In genomic region chr11:62905927-62906531, GRCh38 we compare ENCODE assay signal across 8 cellular contexts. TPM values are rescaled to one million over a fixed set of nuclear protein-coding genes. Genes with fewer than 3 reads are reported as not detected.
DNase-seq lines count a peak whose midpoint lies in the region; ATAC-seq and TF ChIP-seq lines count a peak whose summit lies in the region.

No MANE protein-coding gene starts in this region.

- CTCF ChIA-PET in AG04449 (lab: Yijun Ruan, JAX) = interaction anchor here (0.6 to 12.4 kb wide), 32 partner anchors 9 to 923 kb away, joined by 3 to 669 read pairs (median 6); partner anchors contain the start of genes CHRM1, SLC22A8 and SLC3A2

- H3K27ac ChIP-seq in angular gyrus (ENCODE audit: low read depth, low read length) (peak overlapping the region; percentile 13), right atrium auricular region (peak overlapping the region in 1 of 2 donors; percentile 54), sigmoid colon (peak overlapping the region in 1 of 4 donors; percentile 42)

- H3K9me3 ChIP-seq in right atrium auricular region (no peaks in the 10 kb centered on the region), sigmoid colon (no peaks in the 10 kb centered on the region)

- POLR2A ChIA-PET in AG04449 (lab: Yijun Ruan, JAX) = no interaction called here

- peak; percentile 58 for ATAC-seq in GM19035 (IDR thresholded peaks at IDR 0.05; ENCODE audit: unreplicated experiment)
- no peak for ATAC-seq in GM18867 (IDR thresholded peaks at IDR 0.05; ENCODE audit: unreplicated experiment)

- H3K4me3 ChIP-seq in AG04449 (ENCODE audit: low read depth, low read length) = no peak overlapping the region
- no peak overlapping the region for H3K4me3 ChIP-seq in right atrium auricular region
- H3K4me3 ChIP-seq in sigmoid colon = no peak overlapping the region

- no peaks in the 10 kb centered on the region for H3K27me3 ChIP-seq in right atrium auricular region
- no peaks in the 10 kb centered on the region for H3K27me3 ChIP-seq in sigmoid colon

- intact Hi-C loops in sigmoid colon (cut with DNase I) = loop anchor here (1.0 kb wide), 1 partner anchor 118 kb away; no protein-coding TSS in a partner anchor

- TF ChIP-seq EP300 in sigmoid colon (IDR thresholded peaks at IDR 0.05) = no peak

- peaks cover 0 to 22% of the 10 kb centered on the region in 2 donors for H3K4me1 ChIP-seq in right atrium auricular region
- peaks cover 0 to 11% (median 4%) of the 10 kb centered on the region in 4 donors for H3K4me1 ChIP-seq in sigmoid colon

- no peak for TF ChIP-seq POLR2A in sigmoid colon (IDR thresholded peaks at IDR 0.05)

- DNase-seq in AG04449 (ENCODE audit: low read depth, low spot score) (no peak), NCI-H1417 treated with DMSO at 0.1 percent for 48 hours (lab: John Stamatoyannopoulos, UW) (peak; percentile 39), T-helper 2 cell (peak; percentile 50 to 69 (median 66)), right atrium auricular region (ENCODE audit: low spot score) (peak; percentile 87), sigmoid colon (peak; percentile 89)

- H3K36me3 ChIP-seq in right atrium auricular region = no peaks in the 10 kb centered on the region
- H3K36me3 ChIP-seq in sigmoid colon = no peaks in the 10 kb centered on the region

- WGBS in sigmoid colon, 2 donors = 19 to 20% methylated on average over 14 of the region's 14 CpGs

- TF ChIP-seq CTCF in AG04449 (IDR thresholded peaks at IDR 0.05; ENCODE audit: insufficient read depth, low read length, missing control alignments) (peak; percentile 98), right atrium auricular region (IDR thresholded peaks at IDR 0.05) (peak; percentile 94 to 100), sigmoid colon (IDR thresholded peaks at IDR 0.05) (peak; percentile 95 to 99 (median 98))

RNA-seq across cellular contexts. Expression of gene CHRM1, which starts 15.1 kb away (rescaled TPM):
- total RNA-seq in right atrium auricular region (not detected), sigmoid colon (under 1 TPM; 0.16 to 0.55 (median 0.38) TPM)
- polyA plus RNA-seq in sigmoid colon = under 1 TPM in 1 of 3 donors, not detected in 2; 0.60 TPM

RNA-seq across cellular contexts. Expression of gene SLC3A2, which starts 25.3 kb away (rescaled TPM):
- total RNA-seq in right atrium auricular region (10 to 100 TPM; 27.7 to 64.9 TPM), sigmoid colon (10 to 100 TPM; 44.0 to 70.4 (median 50.4) TPM)
- 100 to 1,000 TPM in 1 of 3 donors, 10 to 100 TPM in 2; 16.8 to 128 (median 39.1) TPM for polyA plus RNA-seq in sigmoid colon
